Comparison of ENCODE assay signal across 1 cellular context in genomic region chr22:31739795-31740201, GRCh38.
TF ChIP-seq lines count a peak whose summit lies in the region.

No MANE protein-coding gene starts in this region.

TF ChIP-seq in WTC11, 78 proteins besides CTCF, POLR2A, EP300 and RAD21 (continued from another document):
- TF ChIP-seq, protein P1, sequence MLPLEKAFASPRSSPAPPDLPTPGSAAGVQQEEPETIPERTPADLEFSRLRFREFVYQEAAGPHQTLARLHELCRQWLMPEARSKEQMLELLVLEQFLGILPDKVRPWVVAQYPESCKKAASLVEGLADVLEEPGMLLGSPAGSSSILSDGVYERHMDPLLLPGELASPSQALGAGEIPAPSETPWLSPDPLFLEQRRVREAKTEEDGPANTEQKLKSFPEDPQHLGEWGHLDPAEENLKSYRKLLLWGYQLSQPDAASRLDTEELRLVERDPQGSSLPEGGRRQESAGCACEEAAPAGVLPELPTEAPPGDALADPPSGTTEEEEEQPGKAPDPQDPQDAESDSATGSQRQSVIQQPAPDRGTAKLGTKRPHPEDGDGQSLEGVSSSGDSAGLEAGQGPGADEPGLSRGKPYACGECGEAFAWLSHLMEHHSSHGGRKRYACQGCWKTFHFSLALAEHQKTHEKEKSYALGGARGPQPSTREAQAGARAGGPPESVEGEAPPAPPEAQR (CRISPR knock-in tag; IDR thresholded peaks at IDR 0.05), result no peak
- TF ChIP-seq ZNF121 (CRISPR knock-in tag; IDR thresholded peaks at IDR 0.05) (no peak), ESRRA (CRISPR knock-in tag; IDR thresholded peaks at IDR 0.05; ENCODE audit: borderline replicate concordance) (no peak), KAT7 (CRISPR knock-in tag; IDR thresholded peaks at IDR 0.05; ENCODE audit: borderline replicate concordance) (no peak), MLX (CRISPR knock-in tag; IDR thresholded peaks at IDR 0.05) (no peak), GABPB1 (CRISPR knock-in tag; IDR thresholded peaks at IDR 0.05) (no peak), STAT6 (CRISPR knock-in tag; conservative IDR thresholded peaks at IDR 0.05; ENCODE audit: low read depth) (no peak)
- TF ChIP-seq, protein P2, sequence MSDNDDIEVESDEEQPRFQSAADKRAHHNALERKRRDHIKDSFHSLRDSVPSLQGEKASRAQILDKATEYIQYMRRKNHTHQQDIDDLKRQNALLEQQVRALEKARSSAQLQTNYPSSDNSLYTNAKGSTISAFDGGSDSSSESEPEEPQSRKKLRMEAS (CRISPR knock-in tag; IDR thresholded peaks at IDR 0.05), result no peak
- TF ChIP-seq, protein P3, sequence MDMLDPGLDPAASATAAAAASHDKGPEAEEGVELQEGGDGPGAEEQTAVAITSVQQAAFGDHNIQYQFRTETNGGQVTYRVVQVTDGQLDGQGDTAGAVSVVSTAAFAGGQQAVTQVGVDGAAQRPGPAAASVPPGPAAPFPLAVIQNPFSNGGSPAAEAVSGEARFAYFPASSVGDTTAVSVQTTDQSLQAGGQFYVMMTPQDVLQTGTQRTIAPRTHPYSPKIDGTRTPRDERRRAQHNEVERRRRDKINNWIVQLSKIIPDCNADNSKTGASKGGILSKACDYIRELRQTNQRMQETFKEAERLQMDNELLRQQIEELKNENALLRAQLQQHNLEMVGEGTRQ (CRISPR knock-in tag; IDR thresholded peaks at IDR 0.05), result no peak
